In the genomic region with DNA sequence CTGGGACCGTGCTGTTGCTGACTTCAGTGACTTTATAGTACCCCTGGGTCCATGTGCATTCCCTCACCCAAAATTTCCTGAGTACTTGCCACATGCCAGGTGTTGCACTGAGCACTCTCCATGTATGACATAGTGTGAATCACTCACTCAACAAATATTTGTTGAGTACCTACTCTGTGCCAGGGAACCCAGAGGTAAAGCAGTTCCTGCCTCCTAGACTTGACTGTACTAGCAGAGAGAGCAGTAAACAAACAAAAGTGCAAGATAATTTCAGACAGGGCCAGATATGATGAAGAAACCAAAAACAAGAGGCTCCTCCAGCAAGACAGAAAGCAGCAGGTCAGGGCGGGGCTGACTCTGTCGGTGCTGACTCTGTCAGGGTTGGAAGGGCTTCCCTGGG, we compare ENCODE assay signal across 20 cellular contexts. TPM values are rescaled to one million over a fixed set of nuclear protein-coding genes. Genes with fewer than 3 reads are reported as not detected.
DNase-seq lines count a peak whose midpoint lies in the region; ATAC-seq and TF ChIP-seq lines count a peak whose summit lies in the region.
"Had no signal": no experiment of that assay in that cellular context is flagged by ENCODE, and none has a peak within 500 bp of the region (broad histone marks: within the 10 kb centered on the region; RNA-seq: fewer than 3 reads in every experiment).

No MANE protein-coding gene starts in this region.

- DNase-seq in MCF 10A (ENCODE audit: unreplicated experiment) (peak; percentile 89), breast epithelium (ENCODE audit: low spot score in 2 of 2) (no peak), SJSA1 (ENCODE audit: low read depth in 1 of 2, low spot score in 2 of 2) (no peak), foreskin keratinocyte (peak; percentile 98), upper lobe of right lung (no peak), superior temporal gyrus (ENCODE audit: extremely low spot score) (no peak), iPS-NIHi7 (ENCODE audit: extremely low spot score) (no peak)
- DNase-seq: activated CD4-positive, alpha-beta T cell treated with anti-CD3 and anti-CD28 coated beads, Interleukin-2, amount 10 ng/mL, durations not matched to agents 7 days and 5 days; activated naive CD4-positive, alpha-beta T cell; aorta; CD4-positive, CD25-positive, alpha-beta regulatory T cell; left cardiac atrium; mucosa of descending colon; right cardiac atrium; upper lobe of left lung had no signal

- peak overlapping the region; percentile 17 for H3K4me3 Mint-ChIP-seq in MCF 10A (ENCODE audit: unreplicated experiment)
- H3K4me3 Mint-ChIP-seq: activated CD4-positive, alpha-beta T cell treated with anti-CD3 and anti-CD28 coated beads, Interleukin-2, amount 10 ng/mL, durations not matched to agents 7 days and 5 days; CD4-positive, CD25-positive, alpha-beta regulatory T cell; stimulated activated naive CD8-positive, alpha-beta T cell treated with anti-CD3 and anti-CD28 coated beads, Interleukin-15, Interleukin-2, amounts not matched to agents 100 ng/mL and 50 ng/mL, for 24 hours had no signal

- H3K27ac ChIP-seq in breast epithelium = no peak overlapping the region
- peak overlapping the region; percentile 46; the same call in 1 of the 2 replicates for H3K27ac ChIP-seq in SJSA1
- H3K27ac ChIP-seq in foreskin keratinocyte = peak overlapping the region; percentile 100
- no peak overlapping the region for H3K27ac ChIP-seq in upper lobe of right lung
- H3K27ac ChIP-seq: neutrophil, upper lobe of left lung had no signal

- BruUV-seq in MCF 10A (replicated peaks; lab: Mats Ljungman, UMichigan) = no TSS peak

- ATAC-seq in foreskin keratinocyte = peak; percentile 67
- peak; percentile 71 for ATAC-seq in upper lobe of right lung
- ATAC-seq in GM19397 (IDR thresholded peaks at IDR 0.05; ENCODE audit: unreplicated experiment) = no peak
- ATAC-seq: K562, mucosa of descending colon, right cardiac atrium had no signal

- peak overlapping the region; percentile 79 for H3K27ac Mint-ChIP-seq in MCF 10A (ENCODE audit: low read depth, unreplicated experiment)
- H3K27ac Mint-ChIP-seq: activated CD4-positive, alpha-beta T cell treated with anti-CD3 and anti-CD28 coated beads, Interleukin-2, amount 10 ng/mL, durations not matched to agents 7 days and 5 days; CD4-positive, CD25-positive, alpha-beta regulatory T cell; stimulated activated naive CD8-positive, alpha-beta T cell treated with anti-CD3 and anti-CD28 coated beads, Interleukin-15, Interleukin-2, amounts not matched to agents 100 ng/mL and 50 ng/mL, for 24 hours had no signal

- H3K4me3 ChIP-seq in breast epithelium (no peak overlapping the region), SJSA1 (no peak overlapping the region), upper lobe of right lung (no peak overlapping the region)
- H3K4me3 ChIP-seq: K562, mucosa of descending colon, upper lobe of left lung had no signal

- TF ChIP-seq POLR2A in breast epithelium (IDR thresholded peaks at IDR 0.05) = no peak

- H3K36me3 ChIP-seq in breast epithelium = no peaks in the 10 kb centered on the region
- no peaks in the 10 kb centered on the region for H3K36me3 ChIP-seq in SJSA1
- H3K36me3 ChIP-seq in upper lobe of right lung = no peaks in the 10 kb centered on the region
- H3K36me3 ChIP-seq: neutrophil, upper lobe of left lung had no signal

- H3K27me3 ChIP-seq in breast epithelium = no peaks in the 10 kb centered on the region
- no peaks in the 10 kb centered on the region for H3K27me3 ChIP-seq in SJSA1 (replicated peaks)
- no peaks in the 10 kb centered on the region for H3K27me3 ChIP-seq in foreskin keratinocyte
- H3K27me3 ChIP-seq in upper lobe of right lung = peaks cover 8% of the 10 kb centered on the region
- H3K27me3 ChIP-seq: neutrophil, upper lobe of left lung had no signal

- intact Hi-C loops in MCF 10A (cut with micrococcal nuclease) = loop anchor here (2.0 to 10.0 kb wide), 3 partner anchors 56 to 236 kb away; partner anchors contain the start of genes EXOSC7 and ZDHHC3
- intact Hi-C loops in breast epithelium (cut with DNase I; ENCODE audit: low total_unique reads) = no loop called here
- intact Hi-C loops in upper lobe of right lung (cut with DNase I) = no loop called here

- H3K9me3 Mint-ChIP-seq in MCF 10A (ENCODE audit: unreplicated experiment) = no peaks in the 10 kb centered on the region
- H3K9me3 Mint-ChIP-seq: activated CD4-positive, alpha-beta T cell treated with anti-CD3 and anti-CD28 coated beads, Interleukin-2, amount 10 ng/mL, durations not matched to agents 7 days and 5 days; CD4-positive, CD25-positive, alpha-beta regulatory T cell; stimulated activated naive CD8-positive, alpha-beta T cell treated with anti-CD3 and anti-CD28 coated beads, Interleukin-15, Interleukin-2, amounts not matched to agents 100 ng/mL and 50 ng/mL, for 24 hours had no signal

- POLR2A ChIA-PET in MCF 10A (lab: Yijun Ruan, JAX) = interaction anchor here (0.7 to 3.5 kb wide), 8 partner anchors 20 to 548 kb away, joined by 3 to 36 read pairs (median 4); partner anchors contain the start of genes EXOSC7, KIAA1143, KIF15 and TCAIM

- H3K9me3 ChIP-seq in breast epithelium = no peaks in the 10 kb centered on the region
- H3K9me3 ChIP-seq in SJSA1 (replicated peaks) = no peaks in the 10 kb centered on the region
- no peaks in the 10 kb centered on the region for H3K9me3 ChIP-seq in upper lobe of right lung
- H3K9me3 ChIP-seq: mucosa of descending colon, neutrophil, upper lobe of left lung had no signal

- CTCF ChIA-PET in MCF 10A (lab: Yijun Ruan, JAX) = interaction anchor here (0.7 to 3.5 kb wide), 2 partner anchors 21 to 27 kb away, joined by 4 to 13 read pairs; no protein-coding TSS in a partner anchor

- H3K27me3 Mint-ChIP-seq in MCF 10A (ENCODE audit: insufficient read depth, unreplicated experiment) = no peaks in the 10 kb centered on the region

- no peak for TF ChIP-seq CTCF in MCF 10A (IDR thresholded peaks at IDR 0.05; ENCODE audit: unreplicated experiment)
- no peak for TF ChIP-seq CTCF in breast epithelium (IDR thresholded peaks at IDR 0.05)
- no peak for TF ChIP-seq CTCF in foreskin keratinocyte (conservative IDR thresholded peaks at IDR 0.05)
- no peak for TF ChIP-seq CTCF in upper lobe of right lung (IDR thresholded peaks at IDR 0.05)

- peaks cover 7% of the 10 kb centered on the region for H3K36me3 Mint-ChIP-seq in MCF 10A (ENCODE audit: insufficient read depth, unreplicated experiment)
- H3K36me3 Mint-ChIP-seq: CD4-positive, CD25-positive, alpha-beta regulatory T cell had no signal

- H3K4me1 ChIP-seq in breast epithelium (no peaks in the 10 kb centered on the region), SJSA1 (replicated peaks) (peaks cover 44% of the 10 kb centered on the region), foreskin keratinocyte (peaks cover 35% of the 10 kb centered on the region), upper lobe of right lung (no peaks in the 10 kb centered on the region)
- H3K4me1 ChIP-seq: upper lobe of left lung had no signal

- H3K4me1 Mint-ChIP-seq in MCF 10A (ENCODE audit: insufficient read depth, unreplicated experiment) = peaks cover 51% of the 10 kb centered on the region
- H3K4me1 Mint-ChIP-seq: activated CD4-positive, alpha-beta T cell treated with anti-CD3 and anti-CD28 coated beads, Interleukin-2, amount 10 ng/mL, durations not matched to agents 7 days and 5 days had no signal

RNA-seq across cellular contexts. Expression of gene TGM4, which starts 12.2 kb away (rescaled TPM):
- total RNA-seq in MCF 10A (2022) (1.1 and 2.5 TPM in 2 replicates), breast epithelium (under 1 TPM in 1 of 3 donors, not detected in 2; 0.16 TPM), foreskin keratinocyte (1.3 TPM in 2 replicates), upper lobe of right lung (not detected)
- 0.05 TPM in 1 of 2 replicates, not detected in the other for total RNA-seq in SJSA1 (2014; rRNA removed; shearing (Covaris generic))
- polyA plus RNA-seq in foreskin keratinocyte = 0.76 and 0.83 TPM in 2 replicates
- total RNA-seq: activated CD4-positive, alpha-beta T cell treated with anti-CD3 and anti-CD28 coated beads, Interleukin-2, amount 10 ng/mL, durations not matched to agents 7 days and 5 days; aorta; CD4-positive, CD25-positive, alpha-beta regulatory T cell; frontal cortex; K562; left cardiac atrium; mucosa of descending colon; right cardiac atrium; upper lobe of left lung had no signal
- polyA plus RNA-seq: aorta, K562, right cardiac atrium had no signal

RNA-seq across cellular contexts. Expression of gene TMEM42, which starts 24.8 kb away (rescaled TPM):
- total RNA-seq in MCF 10A (2022) (27.6 and 27.8 TPM in 2 replicates), breast epithelium (10 to 100 TPM; 12.8 to 28.6 (median 20.3) TPM), foreskin keratinocyte (12.2 and 15.8 TPM in 2 replicates), upper lobe of right lung (14.4 TPM)
- 3.8 and 4.8 TPM in 2 replicates for total RNA-seq in SJSA1 (2014; rRNA removed; shearing (Covaris generic))
- polyA plus RNA-seq in foreskin keratinocyte = 17.1 and 19.8 TPM in 2 replicates

Comparison
In these comparisons a context has a peak if more than half of its experiments do, and no peak if none do; other contexts are left out.
1. DNase-seq: peak in MCF 10A (single experiment) and foreskin keratinocyte (2 of 2); none in breast epithelium (0 of 2), SJSA1 (0 of 2), upper lobe of right lung (single experiment), superior temporal gyrus (single experiment) and iPS-NIHi7 (single experiment).
2. H3K27ac ChIP-seq: peak in SJSA1 (single experiment) and foreskin keratinocyte (single experiment); none in breast epithelium (0 of 2) and upper lobe of right lung (single experiment).